23 cellular contexts compared by ENCODE assay signal in the genomic region with DNA sequence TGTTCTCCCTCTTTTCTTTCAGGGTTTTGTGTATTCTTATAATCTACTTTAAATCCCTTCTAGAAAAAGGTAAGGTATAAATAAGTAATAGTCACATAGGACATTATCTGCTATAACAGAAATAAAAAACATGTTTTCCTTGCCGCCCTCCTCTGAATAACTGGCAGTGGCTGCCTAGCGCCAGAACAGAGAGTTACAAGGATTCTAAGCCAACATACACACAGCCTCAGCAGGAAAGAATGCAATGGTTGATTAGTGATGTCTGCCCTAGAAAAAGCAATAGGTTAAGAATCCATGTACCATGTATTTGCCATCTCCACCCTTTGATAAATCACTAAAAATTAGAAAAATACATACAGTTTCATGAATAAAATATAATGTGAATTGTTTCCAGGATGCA. TPM values are rescaled to one million over a fixed set of nuclear protein-coding genes. Genes with fewer than 3 reads are reported as not detected.
A peak's percentile ranks its signal among the peaks of the same experiment; 100 is the strongest.
DNase-seq lines count a peak whose midpoint lies in the region; TF ChIP-seq lines count a peak whose summit lies in the region.
"Had no signal": no experiment of that assay in that cellular context is flagged by ENCODE, and none has a peak within 500 bp of the region (broad histone marks: within the 10 kb centered on the region; RNA-seq: fewer than 3 reads in every experiment).

No MANE protein-coding gene starts in this region.

- H3K36me3 Mint-ChIP-seq in brain (peaks cover 40% of the 10 kb centered on the region), Caco-2 (ENCODE audit: insufficient read depth, unreplicated experiment) (peaks cover 14% of the 10 kb centered on the region)

- POLR2A ChIA-PET in HEK293 (lab: Yijun Ruan, JAX) (no interaction called here), Caco-2 (lab: Charles Lee) (no interaction called here)

- intact Hi-C loops in Caco-2 (cut with micrococcal nuclease; ENCODE audit: unreplicated experiment) = no loop called here

- H3K4me3 Mint-ChIP-seq in brain = peak overlapping the region in 3 of 5 experiments; percentile 26 to 98 (median 58)
- H3K4me3 Mint-ChIP-seq in Caco-2 (ENCODE audit: unreplicated experiment) = no peak overlapping the region
- H3K4me3 Mint-ChIP-seq: activated CD8-positive, alpha-beta T cell treated with anti-CD3 and anti-CD28 coated beads, Interleukin-2, amount 10 ng/mL, durations not matched to agents 7 days and 5 days; activated T-cell treated with anti-CD3 and anti-CD28 coated beads, Interleukin-2, amount 50 U/mL, for 4 hours; H9; natural killer cell had no signal

- peak overlapping the region; percentile 38 for H3K4me3 ChIP-seq in ACC112 (ENCODE audit: low read depth, low read length)
- no peak overlapping the region for H3K4me3 ChIP-seq in HEK293 (ENCODE audit: low read depth, low read length)
- no peak overlapping the region for H3K4me3 ChIP-seq in foreskin fibroblast (ENCODE audit: low read depth in 1 of 2, low read length in 2 of 2)
- H3K4me3 ChIP-seq in WERI-Rb-1 (ENCODE audit: low read depth, low read length) = no peak overlapping the region
- H3K4me3 ChIP-seq in Caco-2 (ENCODE audit: low read depth, low read length) = no peak overlapping the region
- H3K4me3 ChIP-seq: A549, esophagus squamous epithelium, SJSA1, stomach had no signal

- DNase-seq in foreskin fibroblast (peak; percentile 65 to 86), WERI-Rb-1 (no peak), NCI-H82 (lab: John Stamatoyannopoulos, UW) (no peak), Caco-2 (no peak)
- no peak for DNase-seq in stimulated activated CD4-positive, alpha-beta T cell treated with anti-CD3 and anti-CD28 coated beads, Interleukin-4, amount 100 ng/mL, for 24 hours
- DNase-seq: activated CD8-positive, alpha-beta T cell treated with anti-CD3 and anti-CD28 coated beads, Interleukin-2, amount 10 ng/mL, durations not matched to agents 7 days and 5 days; activated naive CD4-positive, alpha-beta T cell treated with anti-CD3 and anti-CD28 coated beads, Interleukin-2, amount 50 U/mL, for 16 hours; activated T-cell treated with anti-CD3 and anti-CD28 coated beads, Interleukin-2, amount 50 U/mL, for 4 hours; DMS153; effector CD4-positive, alpha-beta T cell; esophagus squamous epithelium; H9; natural killer cell; NCI-H1436 treated with DMSO at 0.1 percent for 48 hours; NCI-H69; stimulated activated CD4-positive, alpha-beta T cell treated with anti-CD3 and anti-CD28 coated beads, Interleukin-2, amount 100 ng/mL, for 48 hours; stomach had no signal

- H3K27ac ChIP-seq in ACC112 (ENCODE audit: low read depth, low read length) (peak overlapping the region; percentile 67), HEK293 (ENCODE audit: extremely low read depth, low read depth, low read length) (no peak overlapping the region), WERI-Rb-1 (no peak overlapping the region)
- H3K27ac ChIP-seq: A549, esophagus squamous epithelium, parathyroid adenoma, SJSA1, stomach had no signal

- H3K27me3 ChIP-seq in ACC112 (ENCODE audit: insufficient read depth, low read length) (no peaks in the 10 kb centered on the region), WERI-Rb-1 (ENCODE audit: insufficient read depth, low read depth, severe bottlenecking) (no peaks in the 10 kb centered on the region), Caco-2 (replicated peaks; ENCODE audit: control insufficient read depth, insufficient read depth, low read length) (no peaks in the 10 kb centered on the region)
- H3K27me3 ChIP-seq: esophagus squamous epithelium, SJSA1, stomach had no signal

- H3K9me3 ChIP-seq in HEK293 (ENCODE audit: control insufficient read depth, insufficient read depth, low read depth, low read length) (no peaks in the 10 kb centered on the region), WERI-Rb-1 (ENCODE audit: severe bottlenecking) (no peaks in the 10 kb centered on the region), Caco-2 (no peaks in the 10 kb centered on the region)
- H3K9me3 ChIP-seq: A549, esophagus squamous epithelium, SJSA1, stomach had no signal

- no peak for TF ChIP-seq CTCF in HEK293 (tag by site-specific recombination; IDR thresholded peaks at IDR 0.05)
- no peak for TF ChIP-seq CTCF in brain (conservative IDR thresholded peaks at IDR 0.05)
- no peak for TF ChIP-seq CTCF in foreskin fibroblast (IDR thresholded peaks at IDR 0.05; ENCODE audit: low read depth, low read length)
- no peak for TF ChIP-seq CTCF in WERI-Rb-1 (IDR thresholded peaks at IDR 0.05; ENCODE audit: low read depth, low read length)
- TF ChIP-seq CTCF in Caco-2 (IDR thresholded peaks at IDR 0.05; ENCODE audit: insufficient read depth in 1 of 2, low read depth in 1 of 2, low read length in 1 of 2, severe bottlenecking in 1 of 2, unreplicated experiment in 1 of 2) = no peak

- H3K9me3 Mint-ChIP-seq in brain = no peaks in the 10 kb centered on the region
- H3K9me3 Mint-ChIP-seq in Caco-2 (ENCODE audit: unreplicated experiment) = no peaks in the 10 kb centered on the region
- H3K9me3 Mint-ChIP-seq: activated T-cell treated with anti-CD3 and anti-CD28 coated beads, Interleukin-2, amount 50 U/mL, for 4 hours; H9; natural killer cell had no signal

- CTCF ChIA-PET in HEK293 (lab: Yijun Ruan, JAX) (interaction anchor here (0.5 to 1.6 kb wide), 5 partner anchors 27 to 486 kb away, joined by 3 to 4 read pairs (median 4); no protein-coding TSS in a partner anchor), Caco-2 (lab: Charles Lee) (no interaction called here)

- H2AFZ ChIP-seq in ACC112 (ENCODE audit: low read length, unreplicated experiment) = no peak overlapping the region
- H2AFZ ChIP-seq: parathyroid adenoma had no signal

- no TSS peak for BruUV-seq in Caco-2 (replicated peaks; lab: Mats Ljungman, UMichigan)

- H3K27ac Mint-ChIP-seq in brain (peak overlapping the region in 1 of 5 experiments; percentile 8), Caco-2 (ENCODE audit: unreplicated experiment) (no peak overlapping the region)
- H3K27ac Mint-ChIP-seq: activated CD8-positive, alpha-beta T cell treated with anti-CD3 and anti-CD28 coated beads, Interleukin-2, amount 10 ng/mL, durations not matched to agents 7 days and 5 days; H9; natural killer cell had no signal

- H3K4me1 Mint-ChIP-seq in brain (peaks cover 62% of the 10 kb centered on the region), Caco-2 (ENCODE audit: low read depth, unreplicated experiment) (peaks cover 14% of the 10 kb centered on the region)

- peaks cover 91% of the 10 kb centered on the region for H3K79me2 ChIP-seq in ACC112 (ENCODE audit: control insufficient read depth, insufficient read depth, low read length, unreplicated experiment)

- peaks cover 42% of the 10 kb centered on the region for H3K4me1 ChIP-seq in ACC112 (ENCODE audit: control insufficient read depth, insufficient read depth, low read length, unreplicated experiment)
- peaks cover 12% of the 10 kb centered on the region for H3K4me1 ChIP-seq in HEK293 (ENCODE audit: control insufficient read depth, insufficient read depth, low read length)
- peaks cover 12% of the 10 kb centered on the region; the same call in 1 of the 2 replicates for H3K4me1 ChIP-seq in Caco-2
- H3K4me1 ChIP-seq: parathyroid adenoma had no signal

- H3K36me3 ChIP-seq in ACC112 (ENCODE audit: insufficient read depth, low read length) (peaks cover 13% of the 10 kb centered on the region; the same call in 1 of the 2 replicates), HEK293 (ENCODE audit: control insufficient read depth in 2 of 2, insufficient read depth in 1 of 2, low read length in 2 of 2) (peaks cover 6 to 52% of the 10 kb centered on the region in 2 experiments; a peak in 2 of 3 replicates), WERI-Rb-1 (peaks cover 67% of the 10 kb centered on the region), Caco-2 (ENCODE audit: control insufficient read depth, insufficient read depth, low read length) (no peaks in the 10 kb centered on the region)

- H3K27me3 Mint-ChIP-seq in brain (peaks cover 10% of the 10 kb centered on the region), Caco-2 (ENCODE audit: insufficient read depth, unreplicated experiment) (no peaks in the 10 kb centered on the region)

TF ChIP-seq in HEK293, 187 proteins besides CTCF, POLR2A, EP300 and RAD21:
- no peak for TF ChIP-seq ZNF654 (tag by site-specific recombination; IDR thresholded peaks at IDR 0.05; ENCODE audit: low read depth)
- peak; percentile 85 for TF ChIP-seq ZBTB17 (tag by site-specific recombination; IDR thresholded peaks at IDR 0.05)

RNA-seq across cellular contexts. Expression of gene MED27, which starts 4.9 kb away (rescaled TPM):
- 82.6 TPM for polyA plus RNA-seq in brain (ENCODE audit: insufficient read depth, low read depth, low replicate concordance)
- total RNA-seq in Caco-2 (2022) = 24.7 and 30.4 TPM in 2 replicates

Comparison
In these comparisons a context has a peak if more than half of its experiments do, and no peak if none do; other contexts are left out.
1. DNase-seq: peak in foreskin fibroblast (2 of 2); none in WERI-Rb-1 (single experiment), NCI-H82 (single experiment), stimulated activated CD4-positive, alpha-beta T cell treated with anti-CD3 and anti-CD28 coated beads, Interleukin-4, amount 100 ng/mL, for 24 hours (single experiment) and Caco-2 (0 of 2).